Comparison of ENCODE assay signal across 18 cellular contexts in the genomic region with DNA sequence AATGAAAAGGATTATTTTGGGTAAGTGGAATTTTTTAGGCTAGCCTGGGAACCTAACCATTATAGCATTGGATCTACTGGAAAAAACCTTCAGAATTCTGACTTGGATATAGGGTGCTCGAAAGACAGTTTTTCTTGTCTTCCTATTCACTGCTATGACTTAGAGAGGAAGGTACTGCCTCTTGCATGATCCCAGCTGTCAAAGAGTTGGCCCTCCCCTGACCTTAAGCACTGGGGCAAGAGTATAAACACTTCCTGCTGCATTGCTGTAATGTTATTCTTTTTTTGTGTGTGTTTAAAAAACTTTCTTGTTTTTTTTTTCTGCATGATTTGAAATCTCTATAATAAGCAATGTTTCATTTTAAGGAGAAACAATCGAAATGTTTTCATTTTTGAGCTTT.
DNase-seq lines count a peak whose midpoint lies in the region; ATAC-seq and TF ChIP-seq lines count a peak whose summit lies in the region.
"Had no signal": no experiment of that assay in that cellular context is flagged by ENCODE, and none has a peak within 500 bp of the region (broad histone marks: within the 10 kb centered on the region; RNA-seq: fewer than 3 reads in every experiment).

No MANE protein-coding gene starts in this region.

- no peak overlapping the region for H3K4me3 Mint-ChIP-seq in type B pancreatic cell
- no peak overlapping the region for H3K4me3 Mint-ChIP-seq in activated CD8-positive, alpha-beta T cell treated with anti-CD3 and anti-CD28 coated beads, Interleukin-2, amount 10 ng/mL, durations not matched to agents 7 days and 5 days
- H3K4me3 Mint-ChIP-seq: endodermal cell had no signal

- H3K27me3 Mint-ChIP-seq in type B pancreatic cell, result peaks cover 13% of the 10 kb centered on the region
- H3K27me3 Mint-ChIP-seq in activated CD8-positive, alpha-beta T cell treated with anti-CD3 and anti-CD28 coated beads, Interleukin-2, amount 10 ng/mL, durations not matched to agents 7 days and 5 days (ENCODE audit: low read depth), result peaks cover 2% of the 10 kb centered on the region

- CTCF ChIA-PET in activated CD8-positive, alpha-beta T cell treated with anti-CD3 and anti-CD28 coated beads, Interleukin-2, amount 10 ng/mL, durations not matched to agents 7 days and 5 days (lab: Charles Lee), result no interaction called here

- peaks cover 71% of the 10 kb centered on the region for H3K4me1 Mint-ChIP-seq in type B pancreatic cell (ENCODE audit: unreplicated experiment)
- no peaks in the 10 kb centered on the region for H3K4me1 Mint-ChIP-seq in activated CD8-positive, alpha-beta T cell treated with anti-CD3 and anti-CD28 coated beads, Interleukin-2, amount 10 ng/mL, durations not matched to agents 7 days and 5 days (ENCODE audit: low read depth)

- ATAC-seq in HG03571 (IDR thresholded peaks at IDR 0.05; ENCODE audit: unreplicated experiment) (no peak), HG03175 (IDR thresholded peaks at IDR 0.05; ENCODE audit: unreplicated experiment) (no peak)
- no peak for ATAC-seq in activated CD8-positive, alpha-beta T cell treated with anti-CD3 and anti-CD28 coated beads, Interleukin-2, amount 10 ng/mL, durations not matched to agents 7 days and 5 days
- ATAC-seq: foreskin keratinocyte, mucosa of descending colon had no signal

- TF ChIP-seq CTCF in type B pancreatic cell (conservative IDR thresholded peaks at IDR 0.05), result no peak

- POLR2A ChIA-PET in activated CD8-positive, alpha-beta T cell treated with anti-CD3 and anti-CD28 coated beads, Interleukin-2, amount 10 ng/mL, durations not matched to agents 7 days and 5 days (lab: Charles Lee), result no interaction called here

- H3K27ac Mint-ChIP-seq in type B pancreatic cell, result peak overlapping the region; percentile 38
- no peak overlapping the region for H3K27ac Mint-ChIP-seq in activated CD8-positive, alpha-beta T cell treated with anti-CD3 and anti-CD28 coated beads, Interleukin-2, amount 10 ng/mL, durations not matched to agents 7 days and 5 days
- H3K27ac Mint-ChIP-seq: endodermal cell had no signal

- DNase-seq in M059J (ENCODE audit: low read depth) (peak; percentile 42), SKM-1 (lab: John Stamatoyannopoulos, UW; ENCODE audit: unreplicated experiment) (peak; percentile 21), kidney glomerular epithelial cell (lab: John Stamatoyannopoulos, UW) (peak; percentile 31), type B pancreatic cell (ENCODE audit: extremely low spot score, unreplicated experiment) (no peak)
- no peak for DNase-seq in activated CD8-positive, alpha-beta T cell treated with anti-CD3 and anti-CD28 coated beads, Interleukin-2, amount 10 ng/mL, durations not matched to agents 7 days and 5 days
- DNase-seq: activated CD4-positive, alpha-beta T cell treated with anti-CD3 and anti-CD28 coated beads, Interleukin-2, amount 50 U/mL, for 1 hour; BE2C; Calu3; endodermal cell; foreskin keratinocyte; HCEC 1CT; left cardiac atrium; mucosa of descending colon; occipital lobe; sigmoid colon; stimulated activated CD4-positive, alpha-beta T cell treated with anti-CD3 and anti-CD28 coated beads, Interleukin-4, amount 100 ng/mL, for 24 hours had no signal

- H3K36me3 Mint-ChIP-seq in type B pancreatic cell, result no peaks in the 10 kb centered on the region
- H3K36me3 Mint-ChIP-seq in activated CD8-positive, alpha-beta T cell treated with anti-CD3 and anti-CD28 coated beads, Interleukin-2, amount 10 ng/mL, durations not matched to agents 7 days and 5 days (ENCODE audit: low read depth), result no peaks in the 10 kb centered on the region

- H3K9me3 Mint-ChIP-seq in type B pancreatic cell, result peaks cover 18% of the 10 kb centered on the region
- no peaks in the 10 kb centered on the region for H3K9me3 Mint-ChIP-seq in activated CD8-positive, alpha-beta T cell treated with anti-CD3 and anti-CD28 coated beads, Interleukin-2, amount 10 ng/mL, durations not matched to agents 7 days and 5 days (ENCODE audit: insufficient read depth)
- H3K9me3 Mint-ChIP-seq: endodermal cell had no signal

Comparison
In these comparisons a context has a peak if more than half of its experiments do, and no peak if none do; other contexts are left out.
1. DNase-seq: peak in M059J (single experiment), SKM-1 (single experiment) and kidney glomerular epithelial cell (single experiment); none in type B pancreatic cell (single experiment) and activated CD8-positive, alpha-beta T cell treated with anti-CD3 and anti-CD28 coated beads, Interleukin-2, amount 10 ng/mL, durations not matched to agents 7 days and 5 days (single experiment).